18 cellular contexts compared by ENCODE assay signal in genomic region chr3:25348996-25349576, GRCh38.
DNase-seq lines count a peak whose midpoint lies in the region; ATAC-seq and TF ChIP-seq lines count a peak whose summit lies in the region.
"Had no signal": no experiment of that assay in that cellular context is flagged by ENCODE, and none has a peak within 500 bp of the region (broad histone marks: within the 10 kb centered on the region; RNA-seq: fewer than 3 reads in every experiment).

No MANE protein-coding gene starts in this region.

- POLR2A ChIA-PET in activated naive CD8-positive, alpha-beta T cell treated with anti-CD3 and anti-CD28 coated beads, Interleukin-2, amount 10 ng/mL, durations not matched to agents 7 days and 5 days (lab: Charles Lee) = no interaction called here

- no peaks in the 10 kb centered on the region for H3K27me3 Mint-ChIP-seq in activated naive CD8-positive, alpha-beta T cell treated with anti-CD3 and anti-CD28 coated beads, Interleukin-2, amount 10 ng/mL, durations not matched to agents 7 days and 5 days
- no peaks in the 10 kb centered on the region for H3K27me3 Mint-ChIP-seq in activated naive CD8-positive, alpha-beta T cell treated with anti-CD3 and anti-CD28 coated beads, Interleukin-2, amount 50 U/mL, for 24 hours
- no peaks in the 10 kb centered on the region for H3K27me3 Mint-ChIP-seq in mesothelial cell of epicardium (ENCODE audit: low read depth)
- H3K27me3 Mint-ChIP-seq: CD4-positive, alpha-beta T cell had no signal

- no peak overlapping the region for H3K4me3 Mint-ChIP-seq in activated naive CD8-positive, alpha-beta T cell treated with anti-CD3 and anti-CD28 coated beads, Interleukin-2, amount 10 ng/mL, durations not matched to agents 7 days and 5 days
- no peak overlapping the region for H3K4me3 Mint-ChIP-seq in activated naive CD8-positive, alpha-beta T cell treated with anti-CD3 and anti-CD28 coated beads, Interleukin-2, amount 50 U/mL, for 24 hours
- H3K4me3 Mint-ChIP-seq in mesothelial cell of epicardium = no peak overlapping the region
- H3K4me3 Mint-ChIP-seq: CD4-positive, alpha-beta T cell; HFFc6 had no signal

- DNase-seq in activated naive CD8-positive, alpha-beta T cell treated with anti-CD3 and anti-CD28 coated beads, Interleukin-2, amount 10 ng/mL, durations not matched to agents 7 days and 5 days = no peak
- no peak for DNase-seq in activated naive CD8-positive, alpha-beta T cell treated with anti-CD3 and anti-CD28 coated beads, Interleukin-2, amount 50 U/mL, for 24 hours
- peak; percentile 69 for DNase-seq in MV-4-11 (lab: John Stamatoyannopoulos, UW)
- peak; percentile 23 for DNase-seq in left kidney (ENCODE audit: low read depth, low spot score)
- no peak for DNase-seq in mesothelial cell of epicardium (ENCODE audit: low spot score in 2 of 2, unreplicated experiment in 2 of 2)
- no peak for DNase-seq in upper lobe of right lung
- DNase-seq: AML-193; Caco-2; CD4-positive, alpha-beta T cell; GDM1; GOT3; H7; HFFc6 had no signal

- no peaks in the 10 kb centered on the region for H3K4me1 Mint-ChIP-seq in activated naive CD8-positive, alpha-beta T cell treated with anti-CD3 and anti-CD28 coated beads, Interleukin-2, amount 10 ng/mL, durations not matched to agents 7 days and 5 days
- no peaks in the 10 kb centered on the region for H3K4me1 Mint-ChIP-seq in activated naive CD8-positive, alpha-beta T cell treated with anti-CD3 and anti-CD28 coated beads, Interleukin-2, amount 50 U/mL, for 24 hours
- H3K4me1 Mint-ChIP-seq in mesothelial cell of epicardium = peaks cover 39% of the 10 kb centered on the region

- H3K4me1 ChIP-seq in upper lobe of right lung = no peaks in the 10 kb centered on the region
- H3K4me1 ChIP-seq: A549, Caco-2 had no signal

- no peaks in the 10 kb centered on the region for H3K36me3 ChIP-seq in upper lobe of right lung

- H3K9me3 Mint-ChIP-seq in activated naive CD8-positive, alpha-beta T cell treated with anti-CD3 and anti-CD28 coated beads, Interleukin-2, amount 10 ng/mL, durations not matched to agents 7 days and 5 days = peaks cover 3% of the 10 kb centered on the region
- H3K9me3 Mint-ChIP-seq in activated naive CD8-positive, alpha-beta T cell treated with anti-CD3 and anti-CD28 coated beads, Interleukin-2, amount 50 U/mL, for 24 hours = no peaks in the 10 kb centered on the region
- H3K9me3 Mint-ChIP-seq in mesothelial cell of epicardium = no peaks in the 10 kb centered on the region

- no peaks in the 10 kb centered on the region for H3K27me3 ChIP-seq in upper lobe of right lung

- no peak for ATAC-seq in activated naive CD8-positive, alpha-beta T cell treated with anti-CD3 and anti-CD28 coated beads, Interleukin-2, amount 10 ng/mL, durations not matched to agents 7 days and 5 days (ENCODE audit: low read depth)
- ATAC-seq in activated naive CD8-positive, alpha-beta T cell treated with anti-CD3 and anti-CD28 coated beads, Interleukin-2, amount 50 U/mL, for 24 hours = no peak
- no peak for ATAC-seq in upper lobe of right lung
- ATAC-seq in GM19452 (IDR thresholded peaks at IDR 0.05; ENCODE audit: unreplicated experiment) = no peak
- ATAC-seq: A549, HCT116 had no signal

- no peak overlapping the region for H3K4me3 ChIP-seq in upper lobe of right lung
- H3K4me3 ChIP-seq: A549 had no signal

- peak overlapping the region; percentile 50 for H3K27ac Mint-ChIP-seq in activated naive CD8-positive, alpha-beta T cell treated with anti-CD3 and anti-CD28 coated beads, Interleukin-2, amount 10 ng/mL, durations not matched to agents 7 days and 5 days
- H3K27ac Mint-ChIP-seq in activated naive CD8-positive, alpha-beta T cell treated with anti-CD3 and anti-CD28 coated beads, Interleukin-2, amount 50 U/mL, for 24 hours = no peak overlapping the region
- H3K27ac Mint-ChIP-seq in mesothelial cell of epicardium = peak overlapping the region; percentile 62
- H3K27ac Mint-ChIP-seq: CD4-positive, alpha-beta T cell; HFFc6 had no signal

- no peak for TF ChIP-seq CTCF in mesothelial cell of epicardium (IDR thresholded peaks at IDR 0.05; ENCODE audit: unreplicated experiment)
- TF ChIP-seq CTCF in upper lobe of right lung (IDR thresholded peaks at IDR 0.05) = no peak

- no peaks in the 10 kb centered on the region for H3K9me3 ChIP-seq in upper lobe of right lung
- H3K9me3 ChIP-seq: A549, Caco-2 had no signal

- intact Hi-C loops in upper lobe of right lung (cut with DNase I) = no loop called here

- no peaks in the 10 kb centered on the region for H3K36me3 Mint-ChIP-seq in activated naive CD8-positive, alpha-beta T cell treated with anti-CD3 and anti-CD28 coated beads, Interleukin-2, amount 10 ng/mL, durations not matched to agents 7 days and 5 days
- H3K36me3 Mint-ChIP-seq in activated naive CD8-positive, alpha-beta T cell treated with anti-CD3 and anti-CD28 coated beads, Interleukin-2, amount 50 U/mL, for 24 hours (ENCODE audit: low read depth) = no peaks in the 10 kb centered on the region
- no peaks in the 10 kb centered on the region for H3K36me3 Mint-ChIP-seq in mesothelial cell of epicardium

- H3K27ac ChIP-seq in upper lobe of right lung = no peak overlapping the region
- H3K27ac ChIP-seq: 22Rv1, A549, C4-2B had no signal

Comparison
In these comparisons a context has a peak if more than half of its experiments do, and no peak if none do; other contexts are left out.
1. DNase-seq: peak in MV-4-11 (single experiment) and left kidney (single experiment); none in activated naive CD8-positive, alpha-beta T cell treated with anti-CD3 and anti-CD28 coated beads, Interleukin-2, amount 10 ng/mL, durations not matched to agents 7 days and 5 days (single experiment), activated naive CD8-positive, alpha-beta T cell treated with anti-CD3 and anti-CD28 coated beads, Interleukin-2, amount 50 U/mL, for 24 hours (single experiment), mesothelial cell of epicardium (0 of 2) and upper lobe of right lung (single experiment).